In genomic region chr1:9726905-9727595, GRCh38 we compare ENCODE assay signal across 22 cellular contexts.
DNase-seq lines count a peak whose midpoint lies in the region; ATAC-seq, FAIRE-seq and TF ChIP-seq lines count a peak whose summit lies in the region.
"Had no signal": no experiment of that assay in that cellular context is flagged by ENCODE, and none has a peak within 500 bp of the region (broad histone marks: within the 10 kb centered on the region; RNA-seq: fewer than 3 reads in every experiment).

No MANE protein-coding gene starts in this region.

- DNase-seq in activated naive CD4-positive, alpha-beta T cell treated with anti-CD3 and anti-CD28 coated beads for 36 hours: no peak
- DNase-seq in H9 (no peak), K562 (ENCODE audit: extremely low read depth in 1 of 4, low spot score in 3 of 4) (no peak), chondrocyte (ENCODE audit: low spot score) (no peak), posterior vena cava (ENCODE audit: low spot score) (no peak)
- no peak for DNase-seq in stimulated activated naive CD4-positive, alpha-beta T cell treated with Interleukin-2 at 50 U/mL for 16 hours (lab: John Stamatoyannopoulos, UW)
- DNase-seq: activated naive CD4-positive, alpha-beta T cell treated with anti-CD3 and anti-CD28 coated beads, Interleukin-2, amount 50 U/mL, for 16 hours; HFFc6; Kasumi-1; kidney glomerular epithelial cell; NCI-H1436; NCI-H345; OCI-M1; stomach had no signal

- H3K36me3 ChIP-seq in K562 (ENCODE audit: control insufficient read depth, insufficient read depth, low read length): peaks cover 76% of the 10 kb centered on the region; the same call in 2 of the 3 replicates

- no peak for TF ChIP-seq POLR2A in K562 (conservative IDR thresholded peaks at IDR 0.05)

- peaks cover under 1% of the 10 kb centered on the region for H3K9me1 ChIP-seq in K562 (ENCODE audit: control insufficient read depth, insufficient read depth, low read length)

- H3K23ac ChIP-seq in H9 (ENCODE audit: insufficient read length, low read depth, low read length): no peak overlapping the region

- no peak for TF ChIP-seq CTCF in H9 (conservative IDR thresholded peaks at IDR 0.05)
- TF ChIP-seq CTCF in K562 (IDR thresholded peaks at IDR 0.05 in 2 of 3, conservative IDR thresholded peaks at IDR 0.05 in 1 of 3; ENCODE audit: insufficient read depth in 2 of 3, low read depth in 1 of 3, low read length in 3 of 3): no peak
- TF ChIP-seq CTCF in chondrocyte (IDR thresholded peaks at IDR 0.05): no peak

- POLR2A ChIA-PET in K562 (lab: Yijun Ruan, JAX): interaction anchor here (1.1 kb wide), 1 partner anchor 10 kb away, joined by 4 read pairs; no protein-coding TSS in a partner anchor

- WGBS in H9 (ENCODE audit: extremely low coverage, insufficient read length, low lambda C conversion rate): no CpG with 5 or more reads among the region's 25 CpGs
- 83% methylated on average over 25 of the region's 25 CpGs for WGBS in K562 (ENCODE audit: insufficient coverage, low coverage, missing lambda C conversion rate)

- H3K9me3 ChIP-seq in H9 (ENCODE audit: control insufficient read depth, low read depth, low read length) (no peaks in the 10 kb centered on the region), K562 (replicated peaks; ENCODE audit: control insufficient read depth, insufficient read depth, low read depth, low read length) (no peaks in the 10 kb centered on the region)

- TF ChIP-seq RAD21 in K562 (CRISPR knock-in tag; conservative IDR thresholded peaks at IDR 0.05 in 1 of 2, IDR thresholded peaks at IDR 0.05 in 1 of 2): no peak

- no peak overlapping the region for H3K4me3 ChIP-seq in K562
- H3K4me3 ChIP-seq: stomach, vagina had no signal

- H3K79me2 ChIP-seq in H9 (ENCODE audit: insufficient read depth, low read length) (no peaks in the 10 kb centered on the region), K562 (ENCODE audit: control insufficient read depth, insufficient read depth, low read length) (no peaks in the 10 kb centered on the region)
- H3K79me2 ChIP-seq: parathyroid adenoma had no signal

- H3K4me3 Mint-ChIP-seq in activated naive CD4-positive, alpha-beta T cell treated with anti-CD3 and anti-CD28 coated beads, Interleukin-2, amount 50 U/mL, for 24 hours: peak overlapping the region; percentile 15
- no peak overlapping the region for H3K4me3 Mint-ChIP-seq in activated naive CD4-positive, alpha-beta T cell treated with anti-CD3 and anti-CD28 coated beads for 36 hours
- H3K4me3 Mint-ChIP-seq in H9: no peak overlapping the region
- H3K4me3 Mint-ChIP-seq in stimulated activated memory B cell treated with anti-CD40 and anti-IgM and Interleukin-4, amounts not matched to agents 10 μg/mL and 1 μg/mL and 100 μg/mL, for 72 hours: no peak overlapping the region
- H3K4me3 Mint-ChIP-seq in chondrocyte (ENCODE audit: unreplicated experiment): no peak overlapping the region
- H3K4me3 Mint-ChIP-seq: HFFc6 had no signal

- no peaks in the 10 kb centered on the region for H3K23me2 ChIP-seq in H9 (ENCODE audit: insufficient read length, low read depth, low read length, poor library complexity, severe bottlenecking)

- no peak overlapping the region for H3K18ac ChIP-seq in H9 (ENCODE audit: insufficient read length, low read depth, low read length)

- peak overlapping the region; percentile 59 for H3K27ac Mint-ChIP-seq in activated naive CD4-positive, alpha-beta T cell treated with anti-CD3 and anti-CD28 coated beads, Interleukin-2, amount 50 U/mL, for 24 hours
- H3K27ac Mint-ChIP-seq in activated naive CD4-positive, alpha-beta T cell treated with anti-CD3 and anti-CD28 coated beads for 36 hours: no peak overlapping the region
- H3K27ac Mint-ChIP-seq in H9 (peak overlapping the region; percentile 62 to 80 (median 76); a peak in 5 of 7 replicates), chondrocyte (ENCODE audit: unreplicated experiment) (no peak overlapping the region)
- H3K27ac Mint-ChIP-seq in stimulated activated memory B cell treated with anti-CD40 and anti-IgM and Interleukin-4, amounts not matched to agents 10 μg/mL and 1 μg/mL and 100 μg/mL, for 72 hours: peak overlapping the region; percentile 27
- H3K27ac Mint-ChIP-seq: HFFc6 had no signal

- no peak overlapping the region for H3K4ac ChIP-seq in H9 (ENCODE audit: low read depth, low read length)

- no peak overlapping the region for H4K8ac ChIP-seq in H9 (replicated peaks; ENCODE audit: insufficient read length, low read depth, low read length)

- H2AFZ ChIP-seq in H9 (ENCODE audit: low read length) (no peak overlapping the region), K562 (ENCODE audit: low read depth, low read length) (no peak overlapping the region)
- H2AFZ ChIP-seq: parathyroid adenoma had no signal

- H2BK15ac ChIP-seq in H9 (ENCODE audit: low read depth, low read length): no peak overlapping the region

- no peak for TF ChIP-seq EP300 in K562 (IDR thresholded peaks at IDR 0.05; ENCODE audit: low read length)

- H2BK120ac ChIP-seq in H9 (ENCODE audit: low read depth, low read length, poor library complexity, severe bottlenecking): no peak overlapping the region

- H3K36me3 Mint-ChIP-seq in activated naive CD4-positive, alpha-beta T cell treated with anti-CD3 and anti-CD28 coated beads, Interleukin-2, amount 50 U/mL, for 24 hours: peaks cover 36% of the 10 kb centered on the region
- peaks cover 74% of the 10 kb centered on the region for H3K36me3 Mint-ChIP-seq in activated naive CD4-positive, alpha-beta T cell treated with anti-CD3 and anti-CD28 coated beads for 36 hours (ENCODE audit: low read depth)
- peaks cover 44 to 69% (median 65%) of the 10 kb centered on the region in 3 experiments for H3K36me3 Mint-ChIP-seq in H9 (ENCODE audit: insufficient read depth in 1 of 3, low read depth in 3 of 3)
- peaks cover 89% of the 10 kb centered on the region for H3K36me3 Mint-ChIP-seq in stimulated activated memory B cell treated with anti-CD40 and anti-IgM and Interleukin-4, amounts not matched to agents 10 μg/mL and 1 μg/mL and 100 μg/mL, for 72 hours
- peaks cover 32% of the 10 kb centered on the region for H3K36me3 Mint-ChIP-seq in chondrocyte (ENCODE audit: low read depth)

- no peaks in the 10 kb centered on the region for H3K79me1 ChIP-seq in H9 (ENCODE audit: insufficient read depth, low read depth, low read length, poor library complexity, severe bottlenecking)

- H3K56ac ChIP-seq in H9 (ENCODE audit: insufficient read length, low read depth, low read length): no peak overlapping the region

- peaks cover 71% of the 10 kb centered on the region for H3K4me1 Mint-ChIP-seq in activated naive CD4-positive, alpha-beta T cell treated with anti-CD3 and anti-CD28 coated beads, Interleukin-2, amount 50 U/mL, for 24 hours
- peaks cover 71% of the 10 kb centered on the region for H3K4me1 Mint-ChIP-seq in activated naive CD4-positive, alpha-beta T cell treated with anti-CD3 and anti-CD28 coated beads for 36 hours (ENCODE audit: low read depth)
- H3K4me1 Mint-ChIP-seq in H9 (no peaks in the 10 kb centered on the region; a peak in 1 of 4 replicates), chondrocyte (ENCODE audit: low read depth) (no peaks in the 10 kb centered on the region)
- H3K4me1 Mint-ChIP-seq in stimulated activated memory B cell treated with anti-CD40 and anti-IgM and Interleukin-4, amounts not matched to agents 10 μg/mL and 1 μg/mL and 100 μg/mL, for 72 hours: peaks cover 49% of the 10 kb centered on the region

- no TSS peak for BruUV-seq in K562 (replicated peaks; lab: Mats Ljungman, UMichigan)

- no peak overlapping the region for H4K91ac ChIP-seq in H9 (ENCODE audit: insufficient read length, low read depth, low read length)

- no peak for ATAC-seq in K562
- no peak for ATAC-seq in stimulated activated memory B cell treated with anti-CD40 and anti-IgM and Interleukin-4, amounts not matched to agents 10 μg/mL and 1 μg/mL and 100 μg/mL, for 72 hours

- H3K14ac ChIP-seq in H9 (ENCODE audit: insufficient read depth, low read length): no peak overlapping the region

- H3K27ac ChIP-seq in H9 (ENCODE audit: insufficient read length, low read depth, low read length): no peak overlapping the region
- H3K27ac ChIP-seq in K562 (ENCODE audit: extremely low read depth, low read depth, low read length): no peak overlapping the region
- H3K27ac ChIP-seq: parathyroid adenoma, stomach, vagina had no signal

- H2AK5ac ChIP-seq in H9 (ENCODE audit: insufficient read length, low read length): no peak overlapping the region

- H3K9me3 Mint-ChIP-seq in activated naive CD4-positive, alpha-beta T cell treated with anti-CD3 and anti-CD28 coated beads, Interleukin-2, amount 50 U/mL, for 24 hours: no peaks in the 10 kb centered on the region
- peaks cover 10% of the 10 kb centered on the region for H3K9me3 Mint-ChIP-seq in activated naive CD4-positive, alpha-beta T cell treated with anti-CD3 and anti-CD28 coated beads for 36 hours
- H3K9me3 Mint-ChIP-seq in H9 (peaks cover 6% of the 10 kb centered on the region in 2 experiments; a peak in 4 of 5 replicates), chondrocyte (ENCODE audit: low read depth) (peaks cover 4% of the 10 kb centered on the region)
- H3K9me3 Mint-ChIP-seq in stimulated activated memory B cell treated with anti-CD40 and anti-IgM and Interleukin-4, amounts not matched to agents 10 μg/mL and 1 μg/mL and 100 μg/mL, for 72 hours: no peaks in the 10 kb centered on the region

- H3T11ph ChIP-seq in H9 (ENCODE audit: low read length): no peak overlapping the region

- H3K4me1 ChIP-seq in H9 (ENCODE audit: insufficient read depth, low read length) (no peaks in the 10 kb centered on the region), K562 (replicated peaks in 1 of 2; ENCODE audit: control insufficient read depth in 2 of 2, insufficient read depth in 2 of 2, low read length in 2 of 2) (peaks cover 0 to 28% of the 10 kb centered on the region in 2 experiments; a peak in 2 of 5 replicates)
- H3K4me1 ChIP-seq: parathyroid adenoma, vagina had no signal

- H3K27me3 ChIP-seq in H9 (ENCODE audit: insufficient read depth, low read length) (no peaks in the 10 kb centered on the region), K562 (ENCODE audit: control insufficient read depth in 2 of 2, insufficient read depth in 2 of 2, low read length in 2 of 2) (no peaks in the 10 kb centered on the region)
- H3K27me3 ChIP-seq: stomach, vagina had no signal

- no peak overlapping the region for H2BK12ac ChIP-seq in H9 (ENCODE audit: insufficient read length, low read depth, low read length)

- CTCF ChIA-PET in activated naive CD4-positive, alpha-beta T cell treated with anti-CD3 and anti-CD28 coated beads for 36 hours (lab: Charles Lee): interaction anchor here (1.2 to 14.9 kb wide), 3 partner anchors 10 to 141 kb away, joined by 3 to 134 read pairs (median 6); no protein-coding TSS in a partner anchor
- CTCF ChIA-PET in K562 (lab: Yijun Ruan, JAX; ENCODE audit: low intra/inter-chr PET ratio): no interaction called here

- in situ Hi-C loops in K562 (cut with MboI): no loop called here

- H3K9ac ChIP-seq in H9 (ENCODE audit: extremely low read depth, insufficient read length, low read length): no peak overlapping the region
- peak overlapping the region in 1 of 2 experiments; percentile 71; a peak in 2 of 4 replicates for H3K9ac ChIP-seq in K562 (ENCODE audit: insufficient read depth in 1 of 2, low read depth in 2 of 2, low read length in 2 of 2)
- H3K9ac ChIP-seq: parathyroid adenoma had no signal

- no peak overlapping the region for H2BK5ac ChIP-seq in H9 (ENCODE audit: insufficient read length, low read length)

- no peaks in the 10 kb centered on the region for H4K20me1 ChIP-seq in H9 (ENCODE audit: control insufficient read depth, insufficient read depth, insufficient read length)
- no peaks in the 10 kb centered on the region for H4K20me1 ChIP-seq in K562 (replicated peaks; ENCODE audit: control insufficient read depth, insufficient read depth, low read length)

- H3K27me3 Mint-ChIP-seq in activated naive CD4-positive, alpha-beta T cell treated with anti-CD3 and anti-CD28 coated beads, Interleukin-2, amount 50 U/mL, for 24 hours: no peaks in the 10 kb centered on the region
- H3K27me3 Mint-ChIP-seq in activated naive CD4-positive, alpha-beta T cell treated with anti-CD3 and anti-CD28 coated beads for 36 hours (ENCODE audit: low read depth): no peaks in the 10 kb centered on the region
- no peaks in the 10 kb centered on the region; the same call in 1 of the 2 replicates for H3K27me3 Mint-ChIP-seq in H9 (ENCODE audit: low read depth)
- no peaks in the 10 kb centered on the region for H3K27me3 Mint-ChIP-seq in stimulated activated memory B cell treated with anti-CD40 and anti-IgM and Interleukin-4, amounts not matched to agents 10 μg/mL and 1 μg/mL and 100 μg/mL, for 72 hours
- no peaks in the 10 kb centered on the region for H3K27me3 Mint-ChIP-seq in chondrocyte (ENCODE audit: low read depth)

- intact Hi-C loops in activated naive CD4-positive, alpha-beta T cell treated with anti-CD3 and anti-CD28 coated beads for 36 hours (cut with micrococcal nuclease): no loop called here
- intact Hi-C loops in K562 (cut with micrococcal nuclease): no loop called here
- intact Hi-C loops in posterior vena cava (cut with DNase I): loop anchor here in 1 of 2 donors (10.0 kb wide), 1 partner anchor 138 kb away; no protein-coding TSS in a partner anchor

- FAIRE-seq in K562 (lab: Jason Lieb, UNC): no peak
- FAIRE-seq: bronchial epithelial cell, GM18507, GM19239, TTC549 had no signal

- H2BK20ac ChIP-seq in H9 (ENCODE audit: low read depth, low read length, poor library complexity, severe bottlenecking): no peak overlapping the region

- H4K5ac ChIP-seq in H9 (ENCODE audit: insufficient read length, low read depth, low read length): no peak overlapping the region

- H3K4me2 ChIP-seq in H9 (ENCODE audit: insufficient read depth, insufficient read length, low read length): no peak overlapping the region
- no peak overlapping the region for H3K4me2 ChIP-seq in K562 (ENCODE audit: insufficient read depth, low read length)

Comparison
In these comparisons a context has a peak if more than half of its experiments do, and no peak if none do; other contexts are left out.
1. H3K27ac Mint-ChIP-seq: peak in activated naive CD4-positive, alpha-beta T cell treated with anti-CD3 and anti-CD28 coated beads, Interleukin-2, amount 50 U/mL, for 24 hours (single experiment), H9 (3 of 3) and stimulated activated memory B cell treated with anti-CD40 and anti-IgM and Interleukin-4, amounts not matched to agents 10 μg/mL and 1 μg/mL and 100 μg/mL, for 72 hours (single experiment); none in activated naive CD4-positive, alpha-beta T cell treated with anti-CD3 and anti-CD28 coated beads for 36 hours (single experiment) and chondrocyte (single experiment).